26 cellular contexts compared by ENCODE assay signal in the genomic region with DNA sequence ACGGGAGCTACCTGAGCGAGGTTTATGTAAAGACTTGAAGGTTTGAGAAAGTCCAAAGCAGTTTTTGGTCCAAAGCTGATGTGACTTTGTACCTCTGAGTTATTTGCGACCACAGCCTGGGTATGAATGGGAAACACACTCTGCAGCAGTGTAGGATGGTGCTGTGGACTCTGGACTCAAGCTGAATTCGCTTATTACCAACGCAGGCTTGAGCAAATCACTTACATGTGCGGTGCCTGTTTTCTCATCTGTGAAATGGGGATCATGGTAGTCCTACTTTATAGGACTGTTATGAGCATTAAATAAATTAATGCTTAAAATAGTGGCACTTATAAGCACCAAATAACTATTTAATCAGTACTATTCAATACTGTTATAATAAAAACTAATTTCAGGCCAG.
"Had no signal": no experiment of that assay in that cellular context is flagged by ENCODE, and none has a peak within 500 bp of the region (broad histone marks: within the 10 kb centered on the region; RNA-seq: fewer than 3 reads in every experiment).

No MANE protein-coding gene starts in this region.

- H3K27ac ChIP-seq: colonic mucosa, coronary artery, dorsolateral prefrontal cortex, epithelial cell of prostate, esophagus muscularis mucosa, esophagus squamous epithelium, foreskin keratinocyte, gastrocnemius medialis, gastroesophageal sphincter, heart left ventricle, heart right ventricle had no signal

- FAIRE-seq: colon, endothelial cell of umbilical vein had no signal

- H3K27me3 ChIP-seq: colonic mucosa, dorsolateral prefrontal cortex, esophagus muscularis mucosa, esophagus squamous epithelium, foreskin keratinocyte, gastrocnemius medialis, gastroesophageal sphincter, heart left ventricle, heart right ventricle had no signal

- H3K4me3 ChIP-seq: colonic mucosa, coronary artery, dorsolateral prefrontal cortex, esophagus muscularis mucosa, esophagus squamous epithelium, gastrocnemius medialis, gastroesophageal sphincter, heart left ventricle, heart right ventricle had no signal

- ATAC-seq: effector memory CD8-positive, alpha-beta T cell; esophagus mucosa; foreskin keratinocyte; gastrocnemius medialis; gastroesophageal sphincter; heart left ventricle; heart right ventricle had no signal

- H3K9me3 ChIP-seq: colonic mucosa, esophagus muscularis mucosa, esophagus squamous epithelium, gastrocnemius medialis, gastroesophageal sphincter, heart left ventricle, heart right ventricle had no signal

- DNase-seq: colonic mucosa; cortex of kidney; dermis blood vessel endothelial cell; dorsolateral prefrontal cortex; effector CD4-positive, alpha-beta T cell; effector CD8-positive, alpha-beta T cell; effector memory CD4-positive, alpha-beta T cell; effector memory CD8-positive, alpha-beta T cell; endodermal cell; erythroblast; esophagus squamous epithelium; foreskin fibroblast; foreskin keratinocyte; foreskin melanocyte; gastrocnemius medialis; glutamatergic neuron; head of caudate nucleus; heart left ventricle; heart right ventricle had no signal

- H3K36me3 ChIP-seq: colonic mucosa, esophagus squamous epithelium, gastrocnemius medialis, gastroesophageal sphincter had no signal

- H3K4me1 ChIP-seq: colonic mucosa, esophagus muscularis mucosa, foreskin keratinocyte, gastrocnemius medialis, gastroesophageal sphincter had no signal
